ENCODE assay signal across 1 cellular context in genomic region chr21:46189213-46189958, GRCh38.
A peak's percentile ranks its signal among the peaks of the same experiment; 100 is the strongest.
TF ChIP-seq lines count a peak whose summit lies in the region.

No MANE protein-coding gene starts in this region.

TF ChIP-seq in K562, 482 proteins besides CTCF, POLR2A, EP300 and RAD21 (continues in another document):
- TF ChIP-seq, protein P1, sequence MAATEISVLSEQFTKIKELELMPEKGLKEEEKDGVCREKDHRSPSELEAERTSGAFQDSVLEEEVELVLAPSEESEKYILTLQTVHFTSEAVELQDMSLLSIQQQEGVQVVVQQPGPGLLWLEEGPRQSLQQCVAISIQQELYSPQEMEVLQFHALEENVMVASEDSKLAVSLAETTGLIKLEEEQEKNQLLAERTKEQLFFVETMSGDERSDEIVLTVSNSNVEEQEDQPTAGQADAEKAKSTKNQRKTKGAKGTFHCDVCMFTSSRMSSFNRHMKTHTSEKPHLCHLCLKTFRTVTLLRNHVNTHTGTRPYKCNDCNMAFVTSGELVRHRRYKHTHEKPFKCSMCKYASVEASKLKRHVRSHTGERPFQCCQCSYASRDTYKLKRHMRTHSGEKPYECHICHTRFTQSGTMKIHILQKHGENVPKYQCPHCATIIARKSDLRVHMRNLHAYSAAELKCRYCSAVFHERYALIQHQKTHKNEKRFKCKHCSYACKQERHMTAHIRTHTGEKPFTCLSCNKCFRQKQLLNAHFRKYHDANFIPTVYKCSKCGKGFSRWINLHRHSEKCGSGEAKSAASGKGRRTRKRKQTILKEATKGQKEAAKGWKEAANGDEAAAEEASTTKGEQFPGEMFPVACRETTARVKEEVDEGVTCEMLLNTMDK (IDR thresholded peaks at IDR 0.05; ENCODE audit: borderline replicate concordance, insufficient read depth, low read depth, low read length, poor library complexity, severe bottlenecking): no peak
- TF ChIP-seq KLF10 (CRISPR knock-in tag; IDR thresholded peaks at IDR 0.05) (no peak), PCBP2 (IDR thresholded peaks at IDR 0.05; ENCODE audit: low read depth, low read length, poor library complexity, severe bottlenecking) (no peak), ZNF699 (CRISPR knock-in tag; IDR thresholded peaks at IDR 0.05; ENCODE audit: insufficient replicate concordance) (no peak), NFRKB (IDR thresholded peaks at IDR 0.05; ENCODE audit: low read depth) (no peak), KLF1 (tag; IDR thresholded peaks at IDR 0.05) (no peak), U2AF1 (optimal IDR thresholded peaks at IDR 0.05; ENCODE audit: low read depth, low read length) (no peak), ARHGAP35 (IDR thresholded peaks at IDR 0.05; ENCODE audit: partially characterized antibody) (no peak), PTRF (tag; IDR thresholded peaks at IDR 0.05) (no peak), ZNF174 (CRISPR knock-in tag; IDR thresholded peaks at IDR 0.05) (no peak), PTTG1 (tag; IDR thresholded peaks at IDR 0.05; ENCODE audit: low read depth) (no peak), FOXA1 (IDR thresholded peaks at IDR 0.05; ENCODE audit: borderline replicate concordance) (no peak), ZNF561 (CRISPR knock-in tag; conservative IDR thresholded peaks at IDR 0.05) (no peak), ZNF324 (CRISPR knock-in tag; IDR thresholded peaks at IDR 0.05) (no peak), PHB (CRISPR knock-in tag; IDR thresholded peaks at IDR 0.05) (no peak), GABPB1 (CRISPR knock-in tag; IDR thresholded peaks at IDR 0.05) (peak; percentile 43; the same call in 1 of the 2 replicates), ATF7 (IDR thresholded peaks at IDR 0.05) (no peak), FOXJ3 (CRISPR knock-in tag; IDR thresholded peaks at IDR 0.05) (no peak), NFE2L1 (tag; IDR thresholded peaks at IDR 0.05; ENCODE audit: borderline replicate concordance, low read depth) (no peak), PCBP1 (IDR thresholded peaks at IDR 0.05; ENCODE audit: low read depth, low read length, poor library complexity, severe bottlenecking) (no peak), TBL1XR1 (IDR thresholded peaks at IDR 0.05; ENCODE audit: low read length in 2 of 2) (no peak), PURB (CRISPR knock-in tag; IDR thresholded peaks at IDR 0.05; ENCODE audit: low read depth) (no peak), PYGO2 (tag; IDR thresholded peaks at IDR 0.05) (no peak), ZBTB43 (CRISPR knock-in tag; IDR thresholded peaks at IDR 0.05) (no peak), NR2C1 (IDR thresholded peaks at IDR 0.05) (no peak), NR2C1 (tag; IDR thresholded peaks at IDR 0.05) (no peak), ZNF274 (IDR thresholded peaks at IDR 0.05; ENCODE audit: borderline replicate concordance, low read depth, low read length) (no peak), SIX5 (IDR thresholded peaks at IDR 0.05; ENCODE audit: borderline replicate concordance in 1 of 2, insufficient read depth in 1 of 2, low read depth in 1 of 2, low read length in 2 of 2) (no peak), STAT5B (CRISPR knock-in tag; IDR thresholded peaks at IDR 0.05) (no peak), TCF3 (CRISPR knock-in tag; IDR thresholded peaks at IDR 0.05) (no peak), DPF2 (IDR thresholded peaks at IDR 0.05) (no peak), GATA2 (CRISPR knock-in tag; IDR thresholded peaks at IDR 0.05) (no peak), ZNF511 (CRISPR knock-in tag; IDR thresholded peaks at IDR 0.05) (no peak), BRF2 (IDR thresholded peaks at IDR 0.05; ENCODE audit: borderline replicate concordance, insufficient read depth, insufficient read length) (no peak), POU5F1 (IDR thresholded peaks at IDR 0.05; ENCODE audit: borderline replicate concordance, low read depth, low read length, partially characterized antibody) (no peak), HBP1 (CRISPR knock-in tag; IDR thresholded peaks at IDR 0.05) (no peak), ZBTB33 (CRISPR knock-in tag; IDR thresholded peaks at IDR 0.05) (no peak), MCM7 (IDR thresholded peaks at IDR 0.05) (no peak), ZNF165 (CRISPR knock-in tag; IDR thresholded peaks at IDR 0.05; ENCODE audit: borderline replicate concordance) (no peak), ERF (CRISPR knock-in tag; IDR thresholded peaks at IDR 0.05) (no peak), TFAP4 (CRISPR knock-in tag; IDR thresholded peaks at IDR 0.05; ENCODE audit: borderline replicate concordance) (peak; percentile 38; the same call in 1 of the 2 replicates)
- TF ChIP-seq, protein P2, sequence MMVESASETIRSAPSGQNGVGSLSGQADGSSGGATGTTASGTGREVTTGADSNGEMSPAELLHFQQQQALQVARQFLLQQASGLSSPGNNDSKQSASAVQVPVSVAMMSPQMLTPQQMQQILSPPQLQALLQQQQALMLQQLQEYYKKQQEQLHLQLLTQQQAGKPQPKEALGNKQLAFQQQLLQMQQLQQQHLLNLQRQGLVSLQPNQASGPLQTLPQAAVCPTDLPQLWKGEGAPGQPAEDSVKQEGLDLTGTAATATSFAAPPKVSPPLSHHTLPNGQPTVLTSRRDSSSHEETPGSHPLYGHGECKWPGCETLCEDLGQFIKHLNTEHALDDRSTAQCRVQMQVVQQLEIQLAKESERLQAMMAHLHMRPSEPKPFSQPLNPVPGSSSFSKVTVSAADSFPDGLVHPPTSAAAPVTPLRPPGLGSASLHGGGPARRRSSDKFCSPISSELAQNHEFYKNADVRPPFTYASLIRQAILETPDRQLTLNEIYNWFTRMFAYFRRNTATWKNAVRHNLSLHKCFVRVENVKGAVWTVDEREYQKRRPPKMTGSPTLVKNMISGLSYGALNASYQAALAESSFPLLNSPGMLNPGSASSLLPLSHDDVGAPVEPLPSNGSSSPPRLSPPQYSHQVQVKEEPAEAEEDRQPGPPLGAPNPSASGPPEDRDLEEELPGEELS (CRISPR knock-in tag; IDR thresholded peaks at IDR 0.05; ENCODE audit: borderline replicate concordance): no peak
- TF ChIP-seq, protein P3, sequence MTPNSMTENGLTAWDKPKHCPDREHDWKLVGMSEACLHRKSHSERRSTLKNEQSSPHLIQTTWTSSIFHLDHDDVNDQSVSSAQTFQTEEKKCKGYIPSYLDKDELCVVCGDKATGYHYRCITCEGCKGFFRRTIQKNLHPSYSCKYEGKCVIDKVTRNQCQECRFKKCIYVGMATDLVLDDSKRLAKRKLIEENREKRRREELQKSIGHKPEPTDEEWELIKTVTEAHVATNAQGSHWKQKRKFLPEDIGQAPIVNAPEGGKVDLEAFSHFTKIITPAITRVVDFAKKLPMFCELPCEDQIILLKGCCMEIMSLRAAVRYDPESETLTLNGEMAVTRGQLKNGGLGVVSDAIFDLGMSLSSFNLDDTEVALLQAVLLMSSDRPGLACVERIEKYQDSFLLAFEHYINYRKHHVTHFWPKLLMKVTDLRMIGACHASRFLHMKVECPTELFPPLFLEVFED (CRISPR knock-in tag; conservative IDR thresholded peaks at IDR 0.05): no peak
- TF ChIP-seq, protein P4, sequence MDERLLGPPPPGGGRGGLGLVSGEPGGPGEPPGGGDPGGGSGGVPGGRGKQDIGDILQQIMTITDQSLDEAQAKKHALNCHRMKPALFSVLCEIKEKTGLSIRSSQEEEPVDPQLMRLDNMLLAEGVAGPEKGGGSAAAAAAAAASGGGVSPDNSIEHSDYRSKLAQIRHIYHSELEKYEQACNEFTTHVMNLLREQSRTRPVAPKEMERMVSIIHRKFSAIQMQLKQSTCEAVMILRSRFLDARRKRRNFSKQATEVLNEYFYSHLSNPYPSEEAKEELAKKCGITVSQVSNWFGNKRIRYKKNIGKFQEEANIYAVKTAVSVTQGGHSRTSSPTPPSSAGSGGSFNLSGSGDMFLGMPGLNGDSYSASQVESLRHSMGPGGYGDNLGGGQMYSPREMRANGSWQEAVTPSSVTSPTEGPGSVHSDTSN (CRISPR knock-in tag; IDR thresholded peaks at IDR 0.05; ENCODE audit: low read depth): no peak
- TF ChIP-seq, protein P4 (tag; conservative IDR thresholded peaks at IDR 0.05; ENCODE audit: low read depth): no peak
- TF ChIP-seq, protein P5, sequence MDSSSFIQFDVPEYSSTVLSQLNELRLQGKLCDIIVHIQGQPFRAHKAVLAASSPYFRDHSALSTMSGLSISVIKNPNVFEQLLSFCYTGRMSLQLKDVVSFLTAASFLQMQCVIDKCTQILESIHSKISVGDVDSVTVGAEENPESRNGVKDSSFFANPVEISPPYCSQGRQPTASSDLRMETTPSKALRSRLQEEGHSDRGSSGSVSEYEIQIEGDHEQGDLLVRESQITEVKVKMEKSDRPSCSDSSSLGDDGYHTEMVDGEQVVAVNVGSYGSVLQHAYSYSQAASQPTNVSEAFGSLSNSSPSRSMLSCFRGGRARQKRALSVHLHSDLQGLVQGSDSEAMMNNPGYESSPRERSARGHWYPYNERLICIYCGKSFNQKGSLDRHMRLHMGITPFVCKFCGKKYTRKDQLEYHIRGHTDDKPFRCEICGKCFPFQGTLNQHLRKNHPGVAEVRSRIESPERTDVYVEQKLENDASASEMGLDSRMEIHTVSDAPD (CRISPR knock-in tag; IDR thresholded peaks at IDR 0.05): no peak
- TF ChIP-seq, protein P6, sequence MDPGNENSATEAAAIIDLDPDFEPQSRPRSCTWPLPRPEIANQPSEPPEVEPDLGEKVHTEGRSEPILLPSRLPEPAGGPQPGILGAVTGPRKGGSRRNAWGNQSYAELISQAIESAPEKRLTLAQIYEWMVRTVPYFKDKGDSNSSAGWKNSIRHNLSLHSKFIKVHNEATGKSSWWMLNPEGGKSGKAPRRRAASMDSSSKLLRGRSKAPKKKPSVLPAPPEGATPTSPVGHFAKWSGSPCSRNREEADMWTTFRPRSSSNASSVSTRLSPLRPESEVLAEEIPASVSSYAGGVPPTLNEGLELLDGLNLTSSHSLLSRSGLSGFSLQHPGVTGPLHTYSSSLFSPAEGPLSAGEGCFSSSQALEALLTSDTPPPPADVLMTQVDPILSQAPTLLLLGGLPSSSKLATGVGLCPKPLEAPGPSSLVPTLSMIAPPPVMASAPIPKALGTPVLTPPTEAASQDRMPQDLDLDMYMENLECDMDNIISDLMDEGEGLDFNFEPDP (CRISPR knock-in tag; IDR thresholded peaks at IDR 0.05): no peak
